In genomic region chr1:68216088-68216487, GRCh38 we compare ENCODE assay signal across 25 cellular contexts. TPM values are rescaled to one million over a fixed set of nuclear protein-coding genes. Genes with fewer than 3 reads are reported as not detected.
"Had no signal": no experiment of that assay in that cellular context is flagged by ENCODE, and none has a peak within 500 bp of the region (broad histone marks: within the 10 kb centered on the region; RNA-seq: fewer than 3 reads in every experiment).

No MANE protein-coding gene starts in this region.

- DNase-seq: activated CD4-positive, alpha-beta T cell treated with anti-CD3 and anti-CD28 coated beads, Interleukin-2, amount 10 ng/mL, durations not matched to agents 7 days and 5 days; activated CD4-positive, CD25-positive, alpha-beta regulatory T cell treated with anti-CD3 and anti-CD28 coated beads, Interleukin-2, amount 50 U/mL, for 72 hours; activated CD8-positive, alpha-beta memory T cell treated with anti-CD3 and anti-CD28 coated beads, Interleukin-2, amount 10 ng/mL, durations not matched to agents 7 days and 5 days; activated CD8-positive, alpha-beta T cell treated with anti-CD3 and anti-CD28 coated beads for 36 hours; activated gamma-delta T cell; activated naive CD4-positive, alpha-beta T cell treated with anti-CD3 and anti-CD28 coated beads, Interleukin-2, amount 50 U/mL, for 16 hours; activated naive CD8-positive, alpha-beta T cell treated with anti-CD3 and anti-CD28 coated beads, Interleukin-2, amount 50 U/mL, for 24 hours; effector memory CD4-positive, alpha-beta T cell; head of caudate nucleus; islet precursor cell; left cardiac atrium; spleen; stimulated activated CD4-positive, alpha-beta T cell treated with anti-CD3 and anti-CD28 coated beads, Interleukin-4, amount 100 ng/mL, for 1 hour; stimulated activated naive CD4-positive, alpha-beta T cell; T-cell; WERI-Rb-1 had no signal

- FAIRE-seq: frontal cortex had no signal

- H3K9me3 ChIP-seq: prostate gland, spleen, thoracic aorta, vagina had no signal

- H3K27ac Mint-ChIP-seq: activated CD4-positive, alpha-beta T cell treated with anti-CD3 and anti-CD28 coated beads, Interleukin-2, amount 10 ng/mL, durations not matched to agents 7 days and 5 days; activated CD8-positive, alpha-beta memory T cell treated with anti-CD3 and anti-CD28 coated beads, Interleukin-2, amount 10 ng/mL, durations not matched to agents 7 days and 5 days; activated CD8-positive, alpha-beta T cell treated with anti-CD3 and anti-CD28 coated beads for 36 hours; activated naive CD8-positive, alpha-beta T cell treated with anti-CD3 and anti-CD28 coated beads, Interleukin-2, amount 50 U/mL, for 24 hours; activated T-helper 1 cell treated with anti-CD3 and anti-CD28 coated beads, Interleukin-12 subunit alpha, Interleukin-12 subunit beta, Interleukin-2, Interleukin-4 antibody, amounts not matched to agents 30 ng/mL and 10 ng/mL and 1 ng/mL, durations not matched to agents 14 hours and 24 hours and 36 hours; dendritic cell treated with granulocyte-macrophage colony-stimulating factor and Interleukin-4, amounts not matched to agents 40 ng/mL and 50 ng/mL, for 4 days; memory B cell; T-cell; T-helper 2 cell treated with Interferon-gamma antibody and Interleukin-4, amounts not matched to agents 5 μg/mL and 100 μg/mL, for 36 hours had no signal

- H3K27ac ChIP-seq: cardiac muscle cell, prostate gland, spleen, thoracic aorta, vagina, WERI-Rb-1 had no signal

- ATAC-seq: activated CD8-positive, alpha-beta memory T cell treated with anti-CD3 and anti-CD28 coated beads, Interleukin-2, amount 10 ng/mL, durations not matched to agents 7 days and 5 days; activated CD8-positive, alpha-beta T cell treated with anti-CD3 and anti-CD28 coated beads for 36 hours; activated naive CD8-positive, alpha-beta T cell treated with anti-CD3 and anti-CD28 coated beads, Interleukin-2, amount 50 U/mL, for 24 hours; left cardiac atrium; T-cell had no signal

- H3K4me1 Mint-ChIP-seq: activated CD4-positive, alpha-beta T cell treated with anti-CD3 and anti-CD28 coated beads, Interleukin-2, amount 10 ng/mL, durations not matched to agents 7 days and 5 days; activated CD8-positive, alpha-beta memory T cell treated with anti-CD3 and anti-CD28 coated beads, Interleukin-2, amount 10 ng/mL, durations not matched to agents 7 days and 5 days; activated naive CD8-positive, alpha-beta T cell treated with anti-CD3 and anti-CD28 coated beads, Interleukin-2, amount 50 U/mL, for 24 hours; memory B cell; T-cell had no signal

- H3K27me3 ChIP-seq: cardiac muscle cell, spleen, vagina had no signal

- H3K27me3 Mint-ChIP-seq: activated CD8-positive, alpha-beta memory T cell treated with anti-CD3 and anti-CD28 coated beads, Interleukin-2, amount 10 ng/mL, durations not matched to agents 7 days and 5 days; activated CD8-positive, alpha-beta T cell treated with anti-CD3 and anti-CD28 coated beads for 36 hours; dendritic cell treated with granulocyte-macrophage colony-stimulating factor and Interleukin-4, amounts not matched to agents 40 ng/mL and 50 ng/mL, for 4 days had no signal

- H3K36me3 ChIP-seq: cardiac muscle cell, prostate gland, spleen, thoracic aorta, vagina, WERI-Rb-1 had no signal

- H3K4me3 ChIP-seq: cardiac muscle cell, prostate gland, spleen, thoracic aorta, vagina had no signal

- H3K4me3 Mint-ChIP-seq: activated CD4-positive, alpha-beta T cell treated with anti-CD3 and anti-CD28 coated beads, Interleukin-2, amount 10 ng/mL, durations not matched to agents 7 days and 5 days; activated CD8-positive, alpha-beta memory T cell treated with anti-CD3 and anti-CD28 coated beads, Interleukin-2, amount 10 ng/mL, durations not matched to agents 7 days and 5 days; activated CD8-positive, alpha-beta T cell treated with anti-CD3 and anti-CD28 coated beads for 36 hours; activated naive CD8-positive, alpha-beta T cell treated with anti-CD3 and anti-CD28 coated beads, Interleukin-2, amount 50 U/mL, for 24 hours; activated T-helper 1 cell treated with anti-CD3 and anti-CD28 coated beads, Interleukin-12 subunit alpha, Interleukin-12 subunit beta, Interleukin-2, Interleukin-4 antibody, amounts not matched to agents 30 ng/mL and 10 ng/mL and 1 ng/mL, durations not matched to agents 14 hours and 24 hours and 36 hours; dendritic cell treated with granulocyte-macrophage colony-stimulating factor and Interleukin-4, amounts not matched to agents 40 ng/mL and 50 ng/mL, for 4 days; memory B cell; T-cell; T-helper 2 cell treated with Interferon-gamma antibody and Interleukin-4, amounts not matched to agents 5 μg/mL and 100 μg/mL, for 36 hours had no signal

- H3K9me3 Mint-ChIP-seq: activated CD4-positive, alpha-beta T cell treated with anti-CD3 and anti-CD28 coated beads, Interleukin-2, amount 10 ng/mL, durations not matched to agents 7 days and 5 days; activated CD8-positive, alpha-beta T cell treated with anti-CD3 and anti-CD28 coated beads for 36 hours; activated naive CD8-positive, alpha-beta T cell treated with anti-CD3 and anti-CD28 coated beads, Interleukin-2, amount 50 U/mL, for 24 hours; activated T-helper 1 cell treated with anti-CD3 and anti-CD28 coated beads, Interleukin-12 subunit alpha, Interleukin-12 subunit beta, Interleukin-2, Interleukin-4 antibody, amounts not matched to agents 30 ng/mL and 10 ng/mL and 1 ng/mL, durations not matched to agents 14 hours and 24 hours and 36 hours; dendritic cell treated with granulocyte-macrophage colony-stimulating factor and Interleukin-4, amounts not matched to agents 40 ng/mL and 50 ng/mL, for 4 days; memory B cell; T-cell; T-helper 2 cell treated with Interferon-gamma antibody and Interleukin-4, amounts not matched to agents 5 μg/mL and 100 μg/mL, for 36 hours had no signal

- H3K36me3 Mint-ChIP-seq: activated CD8-positive, alpha-beta memory T cell treated with anti-CD3 and anti-CD28 coated beads, Interleukin-2, amount 10 ng/mL, durations not matched to agents 7 days and 5 days; memory B cell; T-cell had no signal

RNA-seq across cellular contexts. Expression of gene WLS, which starts 16.2 kb away (rescaled TPM):
- total RNA-seq: activated CD4-positive, alpha-beta T cell treated with anti-CD3 and anti-CD28 coated beads, Interleukin-2, amount 10 ng/mL, durations not matched to agents 7 days and 5 days; activated CD8-positive, alpha-beta memory T cell treated with anti-CD3 and anti-CD28 coated beads, Interleukin-2, amount 10 ng/mL, durations not matched to agents 7 days and 5 days; activated CD8-positive, alpha-beta T cell treated with anti-CD3 and anti-CD28 coated beads for 36 hours had no signal
